17 cellular contexts compared by ENCODE assay signal in the genomic region with DNA sequence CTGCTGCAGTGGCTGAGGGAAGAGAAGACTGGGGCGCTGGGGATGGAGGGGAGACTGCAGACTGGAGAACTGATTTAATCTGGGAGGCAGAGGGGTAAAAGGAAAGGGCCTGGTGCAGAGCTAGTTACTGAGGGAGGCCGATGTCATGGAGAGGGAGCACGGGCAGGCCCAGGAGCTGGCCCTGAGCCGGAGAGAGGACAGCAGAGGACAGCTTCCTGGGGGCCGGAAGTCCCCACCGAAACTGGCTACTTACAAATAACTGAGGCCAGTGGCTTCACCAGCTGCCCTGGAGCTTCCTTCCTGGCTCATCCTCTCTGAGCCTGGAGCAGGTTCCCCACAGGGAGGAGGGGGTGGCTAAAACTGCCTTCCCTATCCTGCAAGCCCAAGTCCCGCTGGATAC. TPM values are rescaled to one million over a fixed set of nuclear protein-coding genes. Genes with fewer than 3 reads are reported as not detected.
DNase-seq lines count a peak whose midpoint lies in the region; ATAC-seq and TF ChIP-seq lines count a peak whose summit lies in the region.
"Had no signal": no experiment of that assay in that cellular context is flagged by ENCODE, and none has a peak within 500 bp of the region (broad histone marks: within the 10 kb centered on the region; RNA-seq: fewer than 3 reads in every experiment).

No MANE protein-coding gene starts in this region.

- H3K27ac ChIP-seq in GM23338 (ENCODE audit: low read depth), result no peak overlapping the region
- no peak overlapping the region for H3K27ac ChIP-seq in spleen
- H3K27ac ChIP-seq: BLaER1 had no signal

- POLR2A ChIA-PET in activated CD8-positive, alpha-beta T cell treated with anti-CD3 and anti-CD28 coated beads, Interleukin-2, amount 10 ng/mL, durations not matched to agents 7 days and 5 days (lab: Charles Lee), result no interaction called here

- no peak for ATAC-seq in GM23338
- no peak for ATAC-seq in central memory CD8-positive, alpha-beta T cell (replicated peaks; ENCODE audit: extremely low read depth, poor library complexity, severe bottlenecking)
- ATAC-seq in left lobe of liver, result peak; percentile 6
- ATAC-seq in activated CD8-positive, alpha-beta T cell treated with anti-CD3 and anti-CD28 coated beads, Interleukin-2, amount 10 ng/mL, durations not matched to agents 7 days and 5 days, result no peak
- no peak for ATAC-seq in HG03378 (IDR thresholded peaks at IDR 0.05; ENCODE audit: unreplicated experiment)
- ATAC-seq in HG03095 (IDR thresholded peaks at IDR 0.05; ENCODE audit: unreplicated experiment), result no peak
- ATAC-seq: HCT116 had no signal

- H3K36me3 Mint-ChIP-seq in GM23338 (ENCODE audit: low read depth), result peaks cover 36% of the 10 kb centered on the region
- peaks cover 15% of the 10 kb centered on the region for H3K36me3 Mint-ChIP-seq in central memory CD8-positive, alpha-beta T cell (ENCODE audit: insufficient read depth)
- peaks cover 10% of the 10 kb centered on the region for H3K36me3 Mint-ChIP-seq in activated CD8-positive, alpha-beta T cell treated with anti-CD3 and anti-CD28 coated beads, Interleukin-2, amount 10 ng/mL, durations not matched to agents 7 days and 5 days (ENCODE audit: low read depth)

- TF ChIP-seq CTCF in GM23338 (conservative IDR thresholded peaks at IDR 0.05; ENCODE audit: low read depth in 2 of 2) (no peak), spleen (IDR thresholded peaks at IDR 0.05 in 8 of 11, conservative IDR thresholded peaks at IDR 0.05 in 3 of 11) (no peak)

- peaks cover 2% of the 10 kb centered on the region; the same call in 2 of the 3 replicates for H3K9me3 Mint-ChIP-seq in GM23338
- H3K9me3 Mint-ChIP-seq in central memory CD8-positive, alpha-beta T cell, result no peaks in the 10 kb centered on the region
- no peaks in the 10 kb centered on the region for H3K9me3 Mint-ChIP-seq in activated CD8-positive, alpha-beta T cell treated with anti-CD3 and anti-CD28 coated beads, Interleukin-2, amount 10 ng/mL, durations not matched to agents 7 days and 5 days (ENCODE audit: insufficient read depth)

- H3K79me2 ChIP-seq in GM23338 (replicated peaks; ENCODE audit: insufficient read depth), result no peaks in the 10 kb centered on the region

- H3K4me2 ChIP-seq in GM23338, result no peak overlapping the region
- H3K4me2 ChIP-seq: BLaER1 had no signal

- H3K27me3 ChIP-seq in GM23338 (ENCODE audit: insufficient read depth) (no peaks in the 10 kb centered on the region), spleen (replicated peaks in 1 of 7) (peaks cover 0 to 3% (median 0%) of the 10 kb centered on the region in 7 donors)

- H3K4me1 ChIP-seq in GM23338 (ENCODE audit: insufficient read depth), result no peaks in the 10 kb centered on the region
- H3K4me1 ChIP-seq in spleen, result no peaks in the 10 kb centered on the region

- H3K36me3 ChIP-seq in GM23338 (ENCODE audit: insufficient read depth) (0 out of 2 replicates have a peak, but pooled peaks cover 4% of the 10 kb centered on the region), spleen (peaks cover 0 to 36% (median 8%) of the 10 kb centered on the region in 6 donors)

- CTCF ChIA-PET in activated CD8-positive, alpha-beta T cell treated with anti-CD3 and anti-CD28 coated beads, Interleukin-2, amount 10 ng/mL, durations not matched to agents 7 days and 5 days (lab: Charles Lee), result no interaction called here

- peaks cover 0 to 5% (median 0%) of the 10 kb centered on the region in 8 donors for H3K9me3 ChIP-seq in spleen

- DNase-seq in GM23338 (ENCODE audit: low spot score) (no peak), left lobe of liver (ENCODE audit: low spot score) (no peak), spleen (peak; percentile 44)
- no peak for DNase-seq in central memory CD8-positive, alpha-beta T cell (ENCODE audit: low spot score in 2 of 2)
- DNase-seq in NK-92 treated with Interleukin-12 subunit alpha and Interleukin-12 subunit beta, amount 100 ng/mL, for 24 hours (lab: John Stamatoyannopoulos, UW), result no peak
- no peak for DNase-seq in activated CD8-positive, alpha-beta T cell treated with anti-CD3 and anti-CD28 coated beads, Interleukin-2, amount 10 ng/mL, durations not matched to agents 7 days and 5 days
- DNase-seq: 8988T; AML-193; CD4-positive, CD25-positive, alpha-beta regulatory T cell; DND-41; GDM1; IMR-90 had no signal

- H3K4me1 Mint-ChIP-seq in GM23338, result peaks cover 10% of the 10 kb centered on the region; the same call in 2 of the 3 replicates
- peaks cover 16% of the 10 kb centered on the region for H3K4me1 Mint-ChIP-seq in central memory CD8-positive, alpha-beta T cell
- H3K4me1 Mint-ChIP-seq in activated CD8-positive, alpha-beta T cell treated with anti-CD3 and anti-CD28 coated beads, Interleukin-2, amount 10 ng/mL, durations not matched to agents 7 days and 5 days (ENCODE audit: low read depth), result peaks cover 11% of the 10 kb centered on the region

- H3K27me3 Mint-ChIP-seq in GM23338 (ENCODE audit: insufficient read depth, low read depth, poor library complexity), result peaks cover 6% of the 10 kb centered on the region
- H3K27me3 Mint-ChIP-seq in central memory CD8-positive, alpha-beta T cell, result no peaks in the 10 kb centered on the region
- H3K27me3 Mint-ChIP-seq in activated CD8-positive, alpha-beta T cell treated with anti-CD3 and anti-CD28 coated beads, Interleukin-2, amount 10 ng/mL, durations not matched to agents 7 days and 5 days (ENCODE audit: low read depth), result no peaks in the 10 kb centered on the region
- H3K27me3 Mint-ChIP-seq: CD4-positive, CD25-positive, alpha-beta regulatory T cell had no signal

- 71 to 87% (median 83%) methylated on average over 6 to 7 of the region's 7 CpGs for WGBS in spleen, 5 donors

- intact Hi-C loops in spleen (cut with DNase I; ENCODE audit: low total_unique reads), result no loop called here

- no peak overlapping the region for H2AFZ ChIP-seq in GM23338

- TF ChIP-seq POLR2A in spleen (IDR thresholded peaks at IDR 0.05), result no peak

- peak overlapping the region; percentile 37; the same call in 1 of the 2 replicates for H3K27ac Mint-ChIP-seq in GM23338
- peak overlapping the region; percentile 16 for H3K27ac Mint-ChIP-seq in central memory CD8-positive, alpha-beta T cell (ENCODE audit: low read depth)
- H3K27ac Mint-ChIP-seq in activated CD8-positive, alpha-beta T cell treated with anti-CD3 and anti-CD28 coated beads, Interleukin-2, amount 10 ng/mL, durations not matched to agents 7 days and 5 days, result no peak overlapping the region
- H3K27ac Mint-ChIP-seq: CD4-positive, CD25-positive, alpha-beta regulatory T cell had no signal

- H4K20me1 ChIP-seq in GM23338 (replicated peaks; ENCODE audit: insufficient read depth), result no peaks in the 10 kb centered on the region
- H4K20me1 ChIP-seq: BLaER1 had no signal

- no peak overlapping the region for H3K4me3 Mint-ChIP-seq in GM23338
- no peak overlapping the region for H3K4me3 Mint-ChIP-seq in central memory CD8-positive, alpha-beta T cell
- no peak overlapping the region for H3K4me3 Mint-ChIP-seq in activated CD8-positive, alpha-beta T cell treated with anti-CD3 and anti-CD28 coated beads, Interleukin-2, amount 10 ng/mL, durations not matched to agents 7 days and 5 days
- H3K4me3 Mint-ChIP-seq: CD4-positive, CD25-positive, alpha-beta regulatory T cell had no signal

- H3F3A ChIP-seq in GM23338 (replicated peaks; ENCODE audit: low read depth), result no peaks in the 10 kb centered on the region

- no peaks in the 10 kb centered on the region for H3K9me2 ChIP-seq in GM23338 (ENCODE audit: insufficient read depth)

- H3K4me3 ChIP-seq in GM23338 (no peak overlapping the region), spleen (no peak overlapping the region)
- H3K4me3 ChIP-seq: BLaER1 had no signal

TF ChIP-seq in GM23338, 12 proteins besides CTCF, POLR2A, EP300 and RAD21:
- TF ChIP-seq STAT1 (IDR thresholded peaks at IDR 0.05; ENCODE audit: unreplicated experiment) (no peak), JUNB (IDR thresholded peaks at IDR 0.05; ENCODE audit: unreplicated experiment) (no peak), EZH2 (IDR thresholded peaks at IDR 0.05; ENCODE audit: low read depth, unreplicated experiment) (no peak), ETS1 (IDR thresholded peaks at IDR 0.05) (no peak)

RNA-seq across cellular contexts. Expression of gene NSG1, which starts 26.9 kb away (rescaled TPM):
- 28.7 and 34.5 TPM in 2 replicates for total RNA-seq in GM23338 (2014; rRNA removed; shearing (Covaris generic))
- polyA plus RNA-seq in GM23338 (2016; fragmentation: Nextera tagmentation; extraction: Ambion mirVana) (16.5 and 17.4 TPM in 2 replicates), spleen (under 1 TPM; 0.22 to 0.83 (median 0.26) TPM)
- total RNA-seq in left lobe of liver (0.13 TPM), spleen (1 to 10 TPM in 6 of 7 donors, under 1 TPM in 1; 0.66 to 4.1 (median 1.9) TPM)
- 10 to 100 TPM; 15.8 to 17.8 TPM for total RNA-seq in activated CD8-positive, alpha-beta T cell treated with anti-CD3 and anti-CD28 coated beads, Interleukin-2, amount 10 ng/mL, durations not matched to agents 7 days and 5 days
- total RNA-seq: HT-29 had no signal
